Comparison of ENCODE assay signal across 7 cellular contexts in the genomic region with DNA sequence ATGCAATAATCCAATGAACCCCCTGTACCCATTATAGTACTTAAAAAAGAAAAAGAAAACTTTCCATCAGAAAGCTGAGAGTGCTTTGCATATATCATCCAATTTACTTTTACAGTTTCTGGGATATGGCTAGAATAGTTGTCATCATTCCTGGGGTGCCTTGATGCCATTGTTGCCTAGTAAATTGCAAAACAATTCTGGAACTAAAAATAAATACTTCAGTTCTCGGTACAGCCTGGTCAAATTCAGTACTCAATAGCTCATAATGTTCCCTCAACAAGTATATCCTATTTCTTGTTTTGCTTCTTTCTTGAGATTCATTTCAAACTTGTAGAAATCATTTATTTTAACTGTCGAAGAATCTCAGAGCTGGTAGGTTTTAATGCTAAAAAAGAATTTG.
"Had no signal": no experiment of that assay in that cellular context is flagged by ENCODE, and none has a peak within 500 bp of the region (broad histone marks: within the 10 kb centered on the region; RNA-seq: fewer than 3 reads in every experiment).

No MANE protein-coding gene starts in this region.

- H3K4me1 ChIP-seq: HAP-1 had no signal

- H3K36me3 ChIP-seq: HAP-1 had no signal

- H3K27ac ChIP-seq: GM23248 had no signal

- H3K9ac ChIP-seq: GM23248 had no signal

- H3K9me3 ChIP-seq: HAP-1 had no signal

- DNase-seq: GM23248, GOT3, H7, HFFc6, IMR-90 had no signal

- ATAC-seq: HCT116 had no signal

- H2AFZ ChIP-seq: GM23248 had no signal

- H3K4me3 ChIP-seq: GM23248, HAP-1 had no signal
